Comparison of ENCODE assay signal across 29 cellular contexts in the genomic region with DNA sequence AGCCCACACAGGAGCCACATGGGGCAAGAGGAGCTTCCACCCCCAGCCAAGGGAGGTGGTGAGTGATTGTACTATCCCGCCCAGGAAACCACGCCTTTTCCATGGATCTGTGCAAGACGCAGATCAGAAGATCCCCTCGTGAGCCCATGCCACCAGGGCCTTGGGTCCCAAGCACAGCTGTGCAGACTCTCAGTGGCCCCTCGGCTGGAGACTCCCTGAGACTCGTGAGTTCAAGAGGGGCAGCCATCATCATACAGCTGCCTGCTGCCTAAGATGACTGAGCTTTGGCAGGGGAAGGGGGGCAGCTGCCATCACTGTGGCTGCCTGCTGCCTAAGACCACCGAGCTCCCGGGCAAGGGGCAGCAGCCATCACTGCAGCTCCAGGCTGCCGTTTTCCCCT.
"Had no signal": no experiment of that assay in that cellular context is flagged by ENCODE, and none has a peak within 500 bp of the region (broad histone marks: within the 10 kb centered on the region; RNA-seq: fewer than 3 reads in every experiment).

No MANE protein-coding gene starts in this region.

- H3K9me3 ChIP-seq: SK-N-SH had no signal

- H3K27me3 ChIP-seq: ascending aorta, cardiac muscle cell, SJSA1 had no signal

- H3K4me1 Mint-ChIP-seq: activated CD4-positive, alpha-beta T cell treated with anti-CD3 and anti-CD28 coated beads, Interleukin-2, amount 10 ng/mL, durations not matched to agents 24 days and 14 days; activated naive CD4-positive, alpha-beta T cell treated with anti-CD3 and anti-CD28 coated beads, Interleukin-2, amount 50 U/mL, for 24 hours; activated naive CD8-positive, alpha-beta T cell treated with anti-CD3 and anti-CD28 coated beads, Interleukin-2, amount 10 ng/mL, durations not matched to agents 7 days and 5 days had no signal

- H3K27ac Mint-ChIP-seq: activated CD4-positive, alpha-beta T cell treated with anti-CD3 and anti-CD28 coated beads, Interleukin-2, amount 10 ng/mL, durations not matched to agents 24 days and 14 days; activated CD8-positive, alpha-beta T cell treated with anti-CD3 and anti-CD28 coated beads for 36 hours; activated naive CD4-positive, alpha-beta T cell treated with anti-CD3 and anti-CD28 coated beads, Interleukin-2, amount 50 U/mL, for 24 hours; activated naive CD8-positive, alpha-beta T cell treated with anti-CD3 and anti-CD28 coated beads, Interleukin-2, amount 10 ng/mL, durations not matched to agents 7 days and 5 days; activated T-cell treated with anti-CD3 and anti-CD28 coated beads, Interleukin-2, amount 50 U/mL, for 72 hours; activated T-helper 17 cell treated with anti-CD3 and anti-CD28 coated beads, Interleukin-2, amount 50 U/mL, for 72 hours; T-helper 1 cell treated with Interleukin-12 subunit alpha and Interleukin-12 subunit beta and Interleukin-4 antibody, amounts not matched to agents 30 μg/mL and 1 μg/mL, for 36 hours; T-helper 2 cell treated with Interferon-gamma antibody and Interleukin-4, amounts not matched to agents 5 μg/mL and 100 μg/mL, for 36 hours had no signal

- DNase-seq: activated CD4-positive, alpha-beta T cell treated with anti-CD3 and anti-CD28 coated beads, Interleukin-2, amount 10 ng/mL, durations not matched to agents 24 days and 14 days; activated CD4-positive, alpha-beta T cell treated with anti-CD3 and anti-CD28 coated beads, Interleukin-2, amount 50 U/mL, for 4 hours; activated CD4-positive, CD25-positive, alpha-beta regulatory T cell; activated CD8-positive, alpha-beta T cell treated with anti-CD3 and anti-CD28 coated beads for 36 hours; activated effector memory CD4-positive, alpha-beta T cell treated with anti-CD3 and anti-CD28 coated beads, Interleukin-2, amount 50 U/mL, for 16 hours; activated naive CD4-positive, alpha-beta T cell treated with Interleukin-2 at 50 U/mL for 16 hours; activated naive CD8-positive, alpha-beta T cell treated with anti-CD3 and anti-CD28 coated beads, Interleukin-2, amount 10 ng/mL, durations not matched to agents 7 days and 5 days; activated T-cell treated with anti-CD3 and anti-CD28 coated beads, Interleukin-2, amount 50 U/mL, for 1 hour; activated T-cell treated with anti-CD3 and anti-CD28 coated beads, Interleukin-2, amount 50 U/mL, for 72 hours; amygdala; Kasumi-1; KG1; NCI-H1092; NCI-H1436 treated with DMSO at 0.1 percent for 48 hours; NCI-H1694 treated with DMSO at 0.1 percent for 48 hours; NCI-H2029; NCI-H345; NCI-H524 treated with DMSO at 0.1 percent for 48 hours; SHP77 treated with DMSO at 0.1 percent for 48 hours; SK-N-SH had no signal

- H3K4me3 ChIP-seq: ascending aorta, cardiac muscle cell, SJSA1 had no signal

- H3K27me3 Mint-ChIP-seq: activated CD4-positive, alpha-beta T cell treated with anti-CD3 and anti-CD28 coated beads, Interleukin-2, amount 10 ng/mL, durations not matched to agents 24 days and 14 days; activated CD8-positive, alpha-beta T cell treated with anti-CD3 and anti-CD28 coated beads for 36 hours; activated naive CD4-positive, alpha-beta T cell treated with anti-CD3 and anti-CD28 coated beads, Interleukin-2, amount 50 U/mL, for 24 hours; activated naive CD8-positive, alpha-beta T cell treated with anti-CD3 and anti-CD28 coated beads, Interleukin-2, amount 10 ng/mL, durations not matched to agents 7 days and 5 days; activated T-helper 17 cell treated with anti-CD3 and anti-CD28 coated beads, Interleukin-2, amount 50 U/mL, for 72 hours; central memory CD8-positive, alpha-beta T cell had no signal

- H3K9ac ChIP-seq: SK-N-SH had no signal

- H3K4me3 Mint-ChIP-seq: activated CD4-positive, alpha-beta T cell treated with anti-CD3 and anti-CD28 coated beads, Interleukin-2, amount 10 ng/mL, durations not matched to agents 24 days and 14 days; activated CD8-positive, alpha-beta T cell treated with anti-CD3 and anti-CD28 coated beads for 36 hours; activated naive CD4-positive, alpha-beta T cell treated with anti-CD3 and anti-CD28 coated beads, Interleukin-2, amount 50 U/mL, for 24 hours; activated naive CD8-positive, alpha-beta T cell treated with anti-CD3 and anti-CD28 coated beads, Interleukin-2, amount 10 ng/mL, durations not matched to agents 7 days and 5 days; activated T-cell treated with anti-CD3 and anti-CD28 coated beads, Interleukin-2, amount 50 U/mL, for 72 hours; activated T-helper 17 cell treated with anti-CD3 and anti-CD28 coated beads, Interleukin-2, amount 50 U/mL, for 72 hours; central memory CD8-positive, alpha-beta T cell; T-helper 1 cell treated with Interleukin-12 subunit alpha and Interleukin-12 subunit beta and Interleukin-4 antibody, amounts not matched to agents 30 μg/mL and 1 μg/mL, for 36 hours; T-helper 2 cell treated with Interferon-gamma antibody and Interleukin-4, amounts not matched to agents 5 μg/mL and 100 μg/mL, for 36 hours had no signal

- H3K4me2 ChIP-seq: SK-N-SH had no signal

- H3K4me1 ChIP-seq: ascending aorta, SJSA1 had no signal

- H3K9me3 Mint-ChIP-seq: activated naive CD4-positive, alpha-beta T cell treated with anti-CD3 and anti-CD28 coated beads, Interleukin-2, amount 50 U/mL, for 24 hours had no signal

- H3K27ac ChIP-seq: ascending aorta, cardiac muscle cell, SJSA1, VCaP had no signal

- H3K36me3 ChIP-seq: ascending aorta, cardiac muscle cell, SJSA1 had no signal
